In genomic region chr22:32752868-32753520, GRCh38 we compare ENCODE assay signal across 13 cellular contexts. TPM values are rescaled to one million over a fixed set of nuclear protein-coding genes. Genes with fewer than 3 reads are reported as not detected.
DNase-seq lines count a peak whose midpoint lies in the region; ATAC-seq, FAIRE-seq and TF ChIP-seq lines count a peak whose summit lies in the region.
"Had no signal": no experiment of that assay in that cellular context is flagged by ENCODE, and none has a peak within 500 bp of the region (broad histone marks: within the 10 kb centered on the region; RNA-seq: fewer than 3 reads in every experiment).

No MANE protein-coding gene starts in this region.

- H3K4me3 ChIP-seq in body of pancreas (no peak overlapping the region), right cardiac atrium (ENCODE audit: low read length) (no peak overlapping the region), hepatocyte (no peak overlapping the region)

- H3K9me3 Mint-ChIP-seq in stimulated activated memory B cell treated with anti-CD40 and anti-IgM and Interleukin-4, amounts not matched to agents 10 μg/mL and 1 μg/mL and 100 μg/mL, for 72 hours = no peaks in the 10 kb centered on the region
- H3K9me3 Mint-ChIP-seq: activated naive CD4-positive, alpha-beta T cell treated with anti-CD3 and anti-CD28 coated beads, Interleukin-2, amount 10 ng/mL, durations not matched to agents 7 days and 5 days had no signal

- H3K27me3 ChIP-seq in body of pancreas (no peaks in the 10 kb centered on the region), right cardiac atrium (ENCODE audit: control insufficient read depth, insufficient read depth) (no peaks in the 10 kb centered on the region), hepatocyte (no peaks in the 10 kb centered on the region)

- FAIRE-seq in GM12892 (lab: Jason Lieb, UNC) = no peak
- FAIRE-seq: colon, islet of Langerhans had no signal

- TF ChIP-seq CTCF in GM13976 (IDR thresholded peaks at IDR 0.05; ENCODE audit: borderline replicate concordance, control extremely low read depth, extremely low read depth, insufficient read depth, missing control alignments) (no peak), body of pancreas (IDR thresholded peaks at IDR 0.05) (no peak), hepatocyte (IDR thresholded peaks at IDR 0.05; ENCODE audit: poor library complexity) (no peak)

- H3K9me3 ChIP-seq in body of pancreas (no peaks in the 10 kb centered on the region), right cardiac atrium (ENCODE audit: control insufficient read depth, low read length) (no peaks in the 10 kb centered on the region), hepatocyte (ENCODE audit: low read depth) (no peaks in the 10 kb centered on the region)

- H4K20me1 ChIP-seq in hepatocyte (ENCODE audit: insufficient read depth, poor library complexity, severe bottlenecking) = no peaks in the 10 kb centered on the region

- TF ChIP-seq POLR2A in body of pancreas (IDR thresholded peaks at IDR 0.05) (no peak), GM12892 (IDR thresholded peaks at IDR 0.05; ENCODE audit: low read depth, low read length) (no peak)

- no peak overlapping the region for H3K27ac Mint-ChIP-seq in stimulated activated memory B cell treated with anti-CD40 and anti-IgM and Interleukin-4, amounts not matched to agents 10 μg/mL and 1 μg/mL and 100 μg/mL, for 72 hours
- H3K27ac Mint-ChIP-seq: activated naive CD4-positive, alpha-beta T cell treated with anti-CD3 and anti-CD28 coated beads, Interleukin-2, amount 10 ng/mL, durations not matched to agents 7 days and 5 days; CD4-positive, alpha-beta memory T cell had no signal

- H3K4me2 ChIP-seq in hepatocyte = no peak overlapping the region

- H3K36me3 ChIP-seq in body of pancreas (replicated peaks in 1 of 2; ENCODE audit: insufficient read depth in 1 of 2, low read depth in 2 of 2) (no peaks in the 10 kb centered on the region), hepatocyte (replicated peaks; ENCODE audit: insufficient read depth, low read depth) (no peaks in the 10 kb centered on the region)

- in situ Hi-C loops in GM13976 (cut with MboI; ENCODE audit: low sequenced_read_pairs, unreplicated experiment) = no loop called here

- DNase-seq in GM13976 (ENCODE audit: low spot score) (peak; percentile 40), body of pancreas (no peak), right cardiac atrium (peak; percentile 66 to 67 (median 66)), cerebellar cortex (ENCODE audit: low spot score) (no peak), hepatocyte (ENCODE audit: low spot score) (no peak), occipital lobe (lab: John Stamatoyannopoulos, UW) (no peak), GM12892 (ENCODE audit: insufficient read length) (no peak)
- DNase-seq: activated naive CD4-positive, alpha-beta T cell treated with anti-CD3 and anti-CD28 coated beads, Interleukin-2, amount 10 ng/mL, durations not matched to agents 7 days and 5 days; CD4-positive, alpha-beta memory T cell; NCI-H2029 treated with DMSO at 0.1 percent for 48 hours had no signal

- intact Hi-C loops in body of pancreas (cut with DNase I) = no loop called here
- intact Hi-C loops in right cardiac atrium (cut with DNase I) = no loop called here

- H3K79me2 ChIP-seq in hepatocyte = no peaks in the 10 kb centered on the region

- no peaks in the 10 kb centered on the region for H3K27me3 Mint-ChIP-seq in stimulated activated memory B cell treated with anti-CD40 and anti-IgM and Interleukin-4, amounts not matched to agents 10 μg/mL and 1 μg/mL and 100 μg/mL, for 72 hours
- H3K27me3 Mint-ChIP-seq: activated naive CD4-positive, alpha-beta T cell treated with anti-CD3 and anti-CD28 coated beads, Interleukin-2, amount 10 ng/mL, durations not matched to agents 7 days and 5 days had no signal

- no peak overlapping the region for H2AFZ ChIP-seq in hepatocyte

- 73 to 82% methylated on average over 8 to 10 of the region's 10 CpGs for WGBS in body of pancreas, 2 donors
- WGBS in right cardiac atrium = 66% methylated on average over 10 of the region's 10 CpGs
- WGBS in hepatocyte (ENCODE audit: low lambda C conversion rate, missing lambda C conversion rate) = 91% methylated on average over 10 of the region's 10 CpGs

- H3K27ac ChIP-seq in body of pancreas (no peak overlapping the region), right cardiac atrium (ENCODE audit: low read length) (peak overlapping the region; percentile 6), hepatocyte (no peak overlapping the region)

- H3K4me1 ChIP-seq in body of pancreas = no peaks in the 10 kb centered on the region
- H3K4me1 ChIP-seq in right cardiac atrium (ENCODE audit: control insufficient read depth, insufficient read depth, low read length) = peaks cover 2% of the 10 kb centered on the region
- peaks cover 6% of the 10 kb centered on the region for H3K4me1 ChIP-seq in hepatocyte (ENCODE audit: insufficient read depth)

- no peaks in the 10 kb centered on the region for H3K4me1 Mint-ChIP-seq in stimulated activated memory B cell treated with anti-CD40 and anti-IgM and Interleukin-4, amounts not matched to agents 10 μg/mL and 1 μg/mL and 100 μg/mL, for 72 hours
- H3K4me1 Mint-ChIP-seq: CD4-positive, alpha-beta memory T cell had no signal

- ATAC-seq in body of pancreas = peak; percentile 45
- ATAC-seq in right cardiac atrium = peak; percentile 36 to 54
- ATAC-seq in stimulated activated memory B cell treated with anti-CD40 and anti-IgM and Interleukin-4, amounts not matched to agents 10 μg/mL and 1 μg/mL and 100 μg/mL, for 72 hours = peak; percentile 26

- H3K36me3 Mint-ChIP-seq in stimulated activated memory B cell treated with anti-CD40 and anti-IgM and Interleukin-4, amounts not matched to agents 10 μg/mL and 1 μg/mL and 100 μg/mL, for 72 hours = no peaks in the 10 kb centered on the region
- H3K36me3 Mint-ChIP-seq: activated naive CD4-positive, alpha-beta T cell treated with anti-CD3 and anti-CD28 coated beads, Interleukin-2, amount 10 ng/mL, durations not matched to agents 7 days and 5 days; CD4-positive, alpha-beta memory T cell had no signal

- no peak overlapping the region for H3K4me3 Mint-ChIP-seq in stimulated activated memory B cell treated with anti-CD40 and anti-IgM and Interleukin-4, amounts not matched to agents 10 μg/mL and 1 μg/mL and 100 μg/mL, for 72 hours
- H3K4me3 Mint-ChIP-seq: activated naive CD4-positive, alpha-beta T cell treated with anti-CD3 and anti-CD28 coated beads, Interleukin-2, amount 10 ng/mL, durations not matched to agents 7 days and 5 days; CD4-positive, alpha-beta memory T cell had no signal

- no peaks in the 10 kb centered on the region for H3K9me2 ChIP-seq in hepatocyte (replicated peaks; ENCODE audit: insufficient read depth)

RNA-seq across cellular contexts. Expression of gene TIMP3, which starts 48.5 kb away (rescaled TPM):
- total RNA-seq in body of pancreas (100 to 1,000 TPM; 149 to 280 TPM), right cardiac atrium (100 to 1,000 TPM; 488 to 893 (median 598) TPM), hepatocyte (92.3 and 96.1 TPM in 2 replicates), occipital lobe (11.5 TPM)
- polyA plus RNA-seq in right cardiac atrium (412 TPM), hepatocyte (76.6 and 91.6 TPM in 2 replicates)
- not detected for polyA plus RNA-seq in GM12892 (2012; ENCODE audit: missing spikeins)
- polyA plus RNA-seq: CD4-positive, alpha-beta memory T cell had no signal

Comparison
In these comparisons a context has a peak if more than half of its experiments do, and no peak if none do; other contexts are left out.
1. DNase-seq: peak in GM13976 (single experiment) and right cardiac atrium (3 of 3); none in body of pancreas (0 of 4), cerebellar cortex (single experiment), hepatocyte (single experiment), occipital lobe (single experiment) and GM12892 (single experiment).
2. Peak in every context shown above with its lines, with median percentiles within 50 percentile points of each other: ATAC-seq.